ENCODE assay signal across 18 cellular contexts in genomic region chr21:41475714-41476405, GRCh38. TPM values are rescaled to one million over a fixed set of nuclear protein-coding genes. Genes with fewer than 3 reads are reported as not detected.
"Had no signal": no experiment of that assay in that cellular context is flagged by ENCODE, and none has a peak within 500 bp of the region (broad histone marks: within the 10 kb centered on the region; RNA-seq: fewer than 3 reads in every experiment).

No MANE protein-coding gene starts in this region.

- H3K27ac Mint-ChIP-seq: activated naive CD8-positive, alpha-beta T cell treated with anti-CD3 and anti-CD28 coated beads for 36 hours; dendritic cell treated with granulocyte-macrophage colony-stimulating factor and Interleukin-4, amounts not matched to agents 40 ng/mL and 50 ng/mL, for 4 days; stimulated activated naive CD8-positive, alpha-beta T cell treated with anti-CD3 and anti-CD28 coated beads, Interleukin-15, Interleukin-2, amounts not matched to agents 100 ng/mL and 50 ng/mL, for 24 hours had no signal

- H3K4me3 Mint-ChIP-seq: activated naive CD8-positive, alpha-beta T cell treated with anti-CD3 and anti-CD28 coated beads for 36 hours; dendritic cell treated with granulocyte-macrophage colony-stimulating factor and Interleukin-4, amounts not matched to agents 40 ng/mL and 50 ng/mL, for 4 days; naive thymus-derived CD8-positive, alpha-beta T cell; stimulated activated naive CD8-positive, alpha-beta T cell treated with anti-CD3 and anti-CD28 coated beads, Interleukin-15, Interleukin-2, amounts not matched to agents 100 ng/mL and 50 ng/mL, for 24 hours had no signal

- H3K4me3 ChIP-seq: heart right ventricle, lung, prostate gland, tibial artery had no signal

- H3K4me1 ChIP-seq: heart right ventricle had no signal

- ATAC-seq: heart right ventricle; naive thymus-derived CD8-positive, alpha-beta T cell had no signal

- DNase-seq: activated CD8-positive, alpha-beta memory T cell treated with anti-CD3 and anti-CD28 coated beads, Interleukin-2, amount 50 U/mL, for 48 hours; activated naive CD4-positive, alpha-beta T cell treated with Interleukin-2 at 50 U/mL for 16 hours; activated naive CD8-positive, alpha-beta T cell treated with anti-CD3 and anti-CD28 coated beads for 36 hours; activated T-cell treated with anti-CD3 and anti-CD28 coated beads, Interleukin-2, amount 50 U/mL, for 48 hours; effector CD4-positive, alpha-beta T cell; heart right ventricle; islet precursor cell; naive thymus-derived CD8-positive, alpha-beta T cell; stimulated activated CD4-positive, alpha-beta T cell treated with anti-CD3 and anti-CD28 coated beads, Interleukin-12 subunit alpha, Interleukin-12 subunit beta, amount 100 ng/mL, for 4 hours; stimulated activated CD4-positive, alpha-beta T cell treated with anti-CD3 and anti-CD28 coated beads, Interleukin-4, amount 100 ng/mL, for 4 hours; tibial artery had no signal

- H3K4me1 Mint-ChIP-seq: activated naive CD8-positive, alpha-beta T cell treated with anti-CD3 and anti-CD28 coated beads for 36 hours had no signal

- H3K36me3 Mint-ChIP-seq: activated naive CD8-positive, alpha-beta T cell treated with anti-CD3 and anti-CD28 coated beads for 36 hours; naive thymus-derived CD8-positive, alpha-beta T cell had no signal

- H3K27ac ChIP-seq: heart right ventricle, prostate gland, tibial artery had no signal

- H3K9me3 ChIP-seq: heart right ventricle, prostate gland, tibial artery had no signal

- H3K36me3 ChIP-seq: heart right ventricle had no signal

- H3K9me3 Mint-ChIP-seq: activated naive CD8-positive, alpha-beta T cell treated with anti-CD3 and anti-CD28 coated beads for 36 hours; dendritic cell treated with granulocyte-macrophage colony-stimulating factor and Interleukin-4, amounts not matched to agents 40 ng/mL and 50 ng/mL, for 4 days; naive thymus-derived CD8-positive, alpha-beta T cell; stimulated activated naive CD8-positive, alpha-beta T cell treated with anti-CD3 and anti-CD28 coated beads, Interleukin-15, Interleukin-2, amounts not matched to agents 100 ng/mL and 50 ng/mL, for 24 hours had no signal

RNA-seq across cellular contexts. Expression of gene TMPRSS2, which starts 32.1 kb away (rescaled TPM):
- total RNA-seq: activated CD8-positive, alpha-beta memory T cell treated with anti-CD3 and anti-CD28 coated beads for 36 hours; activated naive CD8-positive, alpha-beta T cell treated with anti-CD3 and anti-CD28 coated beads for 36 hours; cardiac septum; fibroblast of villous mesenchyme; heart right ventricle; naive thymus-derived CD8-positive, alpha-beta T cell had no signal
